Comparison of ENCODE assay signal across 12 cellular contexts in the genomic region with DNA sequence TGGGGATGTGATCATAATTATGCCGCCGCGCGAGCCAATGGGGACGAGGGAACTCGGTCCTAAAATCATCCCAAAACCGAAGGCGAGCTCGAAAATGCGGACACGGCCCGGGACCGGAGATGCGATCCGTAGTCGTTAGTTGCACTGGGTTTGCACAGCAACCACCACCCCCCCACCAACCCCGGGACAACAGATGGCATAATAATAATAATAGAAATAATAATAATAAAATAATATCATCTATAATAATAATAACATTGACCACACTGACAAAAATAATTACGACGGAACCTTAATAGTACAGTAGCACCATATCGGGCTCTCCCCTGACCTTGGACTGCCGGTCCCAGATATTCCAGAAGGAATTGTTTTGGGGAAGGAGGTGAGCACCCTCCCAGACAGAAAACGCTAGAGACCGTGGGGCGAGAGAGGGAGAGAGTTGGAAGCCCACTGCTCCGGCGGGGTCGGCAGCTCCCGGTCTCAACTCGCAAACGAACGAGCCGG. TPM values are rescaled to one million over a fixed set of nuclear protein-coding genes. Genes with fewer than 3 reads are reported as not detected.
A peak's percentile ranks its signal among the peaks of the same experiment; 100 is the strongest.
DNase-seq lines count a peak whose midpoint lies in the region; ATAC-seq and TF ChIP-seq lines count a peak whose summit lies in the region.
"Had no signal": no experiment of that assay in that cellular context is flagged by ENCODE, and none has a peak within 500 bp of the region (broad histone marks: within the 10 kb centered on the region; RNA-seq: fewer than 3 reads in every experiment).

No MANE protein-coding gene starts in this region.

- H3K27me3 Mint-ChIP-seq in Caco-2 (ENCODE audit: insufficient read depth, unreplicated experiment) = no peaks in the 10 kb centered on the region

- peak overlapping the region; percentile 93 for H3K4me3 Mint-ChIP-seq in Caco-2 (ENCODE audit: unreplicated experiment)

- H3K36me3 ChIP-seq in Caco-2 (ENCODE audit: control insufficient read depth, insufficient read depth, low read length) (no peaks in the 10 kb centered on the region; the same call in 1 of the 2 replicates), MG63 (no peaks in the 10 kb centered on the region), osteoblast (ENCODE audit: insufficient read depth, low read length) (no peaks in the 10 kb centered on the region)

- H3K4me1 ChIP-seq in Caco-2 (peaks cover 9% of the 10 kb centered on the region), osteoblast (ENCODE audit: insufficient read depth, low read length) (no peaks in the 10 kb centered on the region)

- CTCF ChIA-PET in Caco-2 (lab: Charles Lee) = interaction anchor here (0.6 to 1.4 kb wide), 2 partner anchors 45 to 136 kb away, joined by 3 to 10 read pairs; no protein-coding TSS in a partner anchor

- intact Hi-C loops in Caco-2 (cut with micrococcal nuclease; ENCODE audit: unreplicated experiment) = loop anchor here (1.0 to 5.0 kb wide), 4 partner anchors 45 to 211 kb away; no protein-coding TSS in a partner anchor

- peak overlapping the region; percentile 65 for H3K27ac Mint-ChIP-seq in Caco-2 (ENCODE audit: unreplicated experiment)

- peak overlapping the region; percentile 59 for H2AFZ ChIP-seq in osteoblast (ENCODE audit: low read length)

- ATAC-seq in GM18505 (IDR thresholded peaks at IDR 0.05; ENCODE audit: unreplicated experiment) = no peak
- ATAC-seq in GM18861 (IDR thresholded peaks at IDR 0.05; ENCODE audit: unreplicated experiment) = no peak
- ATAC-seq in GM21526 (IDR thresholded peaks at IDR 0.05; ENCODE audit: low FRiP score, unreplicated experiment) = no peak

- peak overlapping the region; percentile 72 for H3K4me2 ChIP-seq in osteoblast (ENCODE audit: insufficient read depth, low read length)

- H3K79me2 ChIP-seq in osteoblast (ENCODE audit: insufficient read depth, low read length) = no peaks in the 10 kb centered on the region

- peak overlapping the region; percentile 90 for H3K4me3 ChIP-seq in Caco-2 (ENCODE audit: low read depth, low read length)
- H3K4me3 ChIP-seq in MG63 = peak overlapping the region; percentile 50
- peak overlapping the region; percentile 95 for H3K4me3 ChIP-seq in epithelial cell of proximal tubule (ENCODE audit: low read depth, low read length)
- H3K4me3 ChIP-seq in osteoblast (ENCODE audit: insufficient read depth, low read length) = peak overlapping the region; percentile 66
- H3K4me3 ChIP-seq: lung had no signal

- H3K9me3 ChIP-seq in Caco-2 (no peaks in the 10 kb centered on the region), MG63 (no peaks in the 10 kb centered on the region), osteoblast (ENCODE audit: low read depth, low read length) (no peaks in the 10 kb centered on the region)

- no TSS peak for BruUV-seq in Caco-2 (replicated peaks; lab: Mats Ljungman, UMichigan)

- TF ChIP-seq CTCF in Caco-2 (IDR thresholded peaks at IDR 0.05; ENCODE audit: insufficient read depth in 1 of 2, low read depth in 1 of 2, low read length in 1 of 2, severe bottlenecking in 1 of 2, unreplicated experiment in 1 of 2) (no peak), epithelial cell of proximal tubule (conservative IDR thresholded peaks at IDR 0.05; ENCODE audit: low read depth, low read length) (no peak), osteoblast (IDR thresholded peaks at IDR 0.05; ENCODE audit: extremely low read depth, low read depth, low read length) (no peak)

- no peaks in the 10 kb centered on the region for H3K36me3 Mint-ChIP-seq in Caco-2 (ENCODE audit: insufficient read depth, unreplicated experiment)

- H3K27me3 ChIP-seq in Caco-2 (replicated peaks; ENCODE audit: control insufficient read depth, insufficient read depth, low read length) (no peaks in the 10 kb centered on the region), MG63 (peaks cover 27% of the 10 kb centered on the region), osteoblast (ENCODE audit: insufficient read depth, low read length) (peaks cover 81% of the 10 kb centered on the region)

- no peak for TF ChIP-seq POLR2A in GM18505 (IDR thresholded peaks at IDR 0.05; ENCODE audit: borderline replicate concordance, extremely low read depth, insufficient read depth, insufficient read length)

- DNase-seq in Caco-2 (peak; percentile 80 to 86), MG63 (peak; percentile 64), epithelial cell of proximal tubule (ENCODE audit: low read depth) (no peak), osteoblast (ENCODE audit: insufficient read length, low spot score, missing footprints) (peak; percentile 95)
- no peak for DNase-seq in activated CD8-positive, alpha-beta memory T cell treated with anti-CD3 and anti-CD28 coated beads for 24 hours
- DNase-seq: amniotic stem cell, MV-4-11 had no signal

- no peaks in the 10 kb centered on the region for H3K9me3 Mint-ChIP-seq in Caco-2 (ENCODE audit: unreplicated experiment)

- H4K20me1 ChIP-seq in osteoblast (ENCODE audit: insufficient read depth, low read length) = no peaks in the 10 kb centered on the region

- no peak overlapping the region for H3K27ac ChIP-seq in osteoblast (ENCODE audit: low read depth, low read length)

- H3K4me1 Mint-ChIP-seq in Caco-2 (ENCODE audit: low read depth, unreplicated experiment) = peaks cover 14% of the 10 kb centered on the region

- POLR2A ChIA-PET in Caco-2 (lab: Charles Lee) = interaction anchor here (0.5 to 0.6 kb wide), 2 partner anchors 100 to 177 kb away, joined by 3 read pairs; no protein-coding TSS in a partner anchor

RNA-seq across cellular contexts. Expression of gene EMX2, which starts 1.1 kb away (rescaled TPM):
- total RNA-seq in Caco-2 (2022) (4.7 and 4.9 TPM in 2 replicates), epithelial cell of proximal tubule (5.7 and 10.7 TPM in 2 replicates), osteoblast (0.88 and 1.4 TPM in 2 replicates)
- 0.33 TPM in 1 of 2 replicates, not detected in the other for total RNA-seq in MG63 (2014; rRNA removed; shearing (Covaris generic); ENCODE audit: low replicate concordance)
- total RNA-seq: T-helper 1 cell treated with Interleukin-12 subunit alpha and Interleukin-12 subunit beta and Interleukin-4 antibody, amounts not matched to agents 30 ng/mL and 1 ng/mL, for 36 hours had no signal

Comparison
In these comparisons a context has a peak if more than half of its experiments do, and no peak if none do; other contexts are left out.
1. DNase-seq: peak in Caco-2 (2 of 2), MG63 (single experiment) and osteoblast (single experiment); none in epithelial cell of proximal tubule (single experiment) and activated CD8-positive, alpha-beta memory T cell treated with anti-CD3 and anti-CD28 coated beads for 24 hours (single experiment).
2. Peak in every context shown above with its lines, with median percentiles within 50 percentile points of each other: H3K4me3 ChIP-seq.